In genomic region chr1:19441048-19441447, GRCh38 we compare ENCODE assay signal across 10 cellular contexts. TPM values are rescaled to one million over a fixed set of nuclear protein-coding genes. Genes with fewer than 3 reads are reported as not detected.
A peak's percentile ranks its signal among the peaks of the same experiment; 100 is the strongest.
DNase-seq lines count a peak whose midpoint lies in the region; TF ChIP-seq lines count a peak whose summit lies in the region.
"Had no signal": no experiment of that assay in that cellular context is flagged by ENCODE, and none has a peak within 500 bp of the region (broad histone marks: within the 10 kb centered on the region; RNA-seq: fewer than 3 reads in every experiment).

No MANE protein-coding gene starts in this region.

- DNase-seq in EH (ENCODE audit: low read depth) (peak; percentile 47), PC-9 (no peak), pons (ENCODE audit: low spot score) (no peak), NCI-H2029 treated with DMSO at 0.1 percent for 48 hours (lab: John Stamatoyannopoulos, UW) (no peak), GM10266 (ENCODE audit: extremely low spot score) (no peak)
- DNase-seq: NCI-H748 treated with DMSO at 0.1 percent for 48 hours, small intestine had no signal

- POLR2A ChIA-PET in PC-9 (lab: Charles Lee; ENCODE audit: unreplicated experiment): interaction anchor here (0.6 kb wide), 2 partner anchors 28 to 45 kb away, joined by 6 to 18 read pairs; partner anchors contain the start of gene CAPZB

- no peaks in the 10 kb centered on the region for H3K9me3 ChIP-seq in PC-9 (ENCODE audit: insufficient read depth, low read depth)
- no peaks in the 10 kb centered on the region for H3K9me3 ChIP-seq in esophagus (ENCODE audit: control insufficient read depth in 2 of 2, insufficient read depth in 1 of 2, low read depth in 1 of 2, low read length in 1 of 2)
- no peaks in the 10 kb centered on the region for H3K9me3 ChIP-seq in skeletal muscle satellite cell (replicated peaks; ENCODE audit: low read length)

- peaks cover 10% of the 10 kb centered on the region for H4K20me1 ChIP-seq in PC-9 (ENCODE audit: insufficient read depth)

- H3K4me3 ChIP-seq in PC-9 (no peak overlapping the region), esophagus (ENCODE audit: low read depth in 1 of 2, low read length in 2 of 2) (no peak overlapping the region), skeletal muscle satellite cell (ENCODE audit: low read length) (no peak overlapping the region)
- H3K4me3 ChIP-seq: hepatocyte had no signal

- H3K4me2 ChIP-seq in PC-9 (peak overlapping the region; percentile 28; the same call in 1 of the 2 replicates), skeletal muscle satellite cell (ENCODE audit: low read length) (peak overlapping the region; percentile 31)
- H3K4me2 ChIP-seq: hepatocyte had no signal

- no peaks in the 10 kb centered on the region for H3K9me2 ChIP-seq in PC-9 (ENCODE audit: insufficient read depth)

- BruUV-seq in PC-9 (replicated peaks; lab: Mats Ljungman, UMichigan): no TSS peak

- TF ChIP-seq CTCF in PC-9 (conservative IDR thresholded peaks at IDR 0.05) (no peak), GM10266 (IDR thresholded peaks at IDR 0.05; ENCODE audit: control insufficient read depth, insufficient read depth, low read depth, missing control alignments) (no peak)

- H3K27ac ChIP-seq in PC-9 (0 out of 2 replicates have a peak overlapping the region, but pooled peaks have one; percentile 6), esophagus (ENCODE audit: low read depth in 2 of 2, low read length in 1 of 2) (peak overlapping the region; percentile 11 to 70)
- H3K27ac ChIP-seq: hepatocyte had no signal

- peaks cover 72% of the 10 kb centered on the region for H3K79me2 ChIP-seq in PC-9 (ENCODE audit: low read depth)

- H3K9ac ChIP-seq in skeletal muscle satellite cell (ENCODE audit: low read depth, low read length): no peak overlapping the region

- H3K4me1 ChIP-seq in PC-9 (replicated peaks; ENCODE audit: insufficient read depth): peaks cover 18% of the 10 kb centered on the region
- H3K4me1 ChIP-seq in esophagus (ENCODE audit: control insufficient read depth in 2 of 2, insufficient read depth in 2 of 2, low read length in 1 of 2): peaks cover 13 to 30% of the 10 kb centered on the region in 2 donors
- H3K4me1 ChIP-seq in skeletal muscle satellite cell (ENCODE audit: control insufficient read depth, insufficient read depth, low read length): peaks cover 91% of the 10 kb centered on the region

- CTCF ChIA-PET in PC-9 (lab: Charles Lee): interaction anchor here (0.7 kb wide), 1 partner anchor 373 kb away, joined by 11 read pairs; no protein-coding TSS in a partner anchor

- WGBS in esophagus, 2 donors: 60 to 72% methylated on average over 6 of the region's 6 CpGs

- no peak overlapping the region for H2AFZ ChIP-seq in PC-9
- H2AFZ ChIP-seq: hepatocyte had no signal

- no peaks in the 10 kb centered on the region for H3K27me3 ChIP-seq in PC-9 (ENCODE audit: insufficient read depth, low read depth)
- no peaks in the 10 kb centered on the region for H3K27me3 ChIP-seq in esophagus (ENCODE audit: control insufficient read depth in 1 of 2, insufficient read depth in 2 of 2, low read length in 2 of 2)
- H3K27me3 ChIP-seq in skeletal muscle satellite cell (ENCODE audit: control insufficient read depth, insufficient read depth, low read length): no peaks in the 10 kb centered on the region
- H3K27me3 ChIP-seq: hepatocyte had no signal

- intact Hi-C loops in PC-9 (cut with micrococcal nuclease; ENCODE audit: unreplicated experiment): loop anchor here (2.0 kb wide), 1 partner anchor 28 kb away; no protein-coding TSS in a partner anchor

- H3F3A ChIP-seq in PC-9 (ENCODE audit: insufficient read depth, low read depth): peaks cover 12% of the 10 kb centered on the region; the same call in 1 of the 2 replicates

- H3K36me3 ChIP-seq in PC-9 (ENCODE audit: low read depth): no peaks in the 10 kb centered on the region
- peaks cover 0 to 7% of the 10 kb centered on the region in 2 donors for H3K36me3 ChIP-seq in esophagus (ENCODE audit: control insufficient read depth in 2 of 2, insufficient read depth in 2 of 2, low read length in 1 of 2)
- H3K36me3 ChIP-seq in skeletal muscle satellite cell (ENCODE audit: insufficient read depth, low read length): peaks cover 7% of the 10 kb centered on the region

RNA-seq across cellular contexts. Expression of gene CAPZB, which starts 44.3 kb away (rescaled TPM):
- 222 and 274 TPM in 2 replicates for total RNA-seq in PC-9 (2021)
- 100 to 1,000 TPM; 221 to 272 TPM for polyA plus RNA-seq in esophagus
- total RNA-seq in skeletal muscle satellite cell (2012; rRNA removed): 166 and 196 TPM in 2 replicates
